1 cellular context compared by ENCODE assay signal in the genomic region with DNA sequence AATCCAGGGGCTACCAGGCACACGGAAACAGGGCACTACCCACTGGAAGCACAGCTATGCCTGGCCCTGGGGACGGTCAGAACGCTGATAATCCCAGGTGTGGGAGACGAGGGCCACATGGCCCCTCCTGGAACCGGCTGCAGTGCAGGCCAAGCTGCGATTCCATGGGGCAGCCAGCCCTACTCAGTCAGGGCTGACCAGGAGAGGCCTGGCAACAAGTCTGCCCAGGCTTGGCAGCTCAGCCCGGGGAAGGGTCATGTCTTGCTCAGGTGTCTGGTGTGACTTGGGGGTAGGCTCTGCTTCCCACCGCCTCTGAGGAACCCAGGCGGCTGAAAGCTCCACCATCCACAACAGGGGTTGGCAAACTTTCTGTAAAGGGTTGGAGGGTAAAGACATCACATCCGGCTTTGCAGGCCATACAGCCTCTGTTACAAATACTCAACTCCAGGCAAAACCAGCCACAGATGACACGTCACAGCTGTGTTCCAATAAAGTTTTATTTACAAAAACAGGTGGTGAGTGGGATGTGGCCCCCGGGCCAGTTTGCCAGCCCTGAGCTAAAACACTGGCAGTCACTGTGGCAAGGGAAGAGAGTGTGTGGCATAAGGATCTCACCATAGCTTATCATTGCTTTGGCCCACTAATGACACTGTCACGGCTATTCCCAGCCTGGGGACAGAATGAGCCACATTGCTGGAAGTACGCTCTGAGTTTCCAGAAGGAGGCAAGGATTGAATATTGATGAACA.
TF ChIP-seq lines count a peak whose summit lies in the region.

No MANE protein-coding gene starts in this region.

TF ChIP-seq in SK-N-SH treated with all-trans-retinoic acid at 6 μM for 48 hours, 23 proteins besides CTCF, POLR2A, EP300 and RAD21 (continued from another document):
- no peak for TF ChIP-seq ZNF565 (CRISPR knock-in tag; conservative IDR thresholded peaks at IDR 0.05; ENCODE audit: low read depth)
- TF ChIP-seq ZFP3 (CRISPR knock-in tag; IDR thresholded peaks at IDR 0.05), result no peak
- no peak for TF ChIP-seq BACH2 (CRISPR knock-in tag; IDR thresholded peaks at IDR 0.05; ENCODE audit: borderline replicate concordance)
- no peak for TF ChIP-seq PPARA (CRISPR knock-in tag; IDR thresholded peaks at IDR 0.05; ENCODE audit: borderline replicate concordance)
- TF ChIP-seq CSRNP3 (CRISPR knock-in tag; IDR thresholded peaks at IDR 0.05), result no peak
- no peak for TF ChIP-seq RARB (CRISPR knock-in tag; IDR thresholded peaks at IDR 0.05)
- no peak for TF ChIP-seq TCF4 (CRISPR knock-in tag; IDR thresholded peaks at IDR 0.05; ENCODE audit: borderline replicate concordance)
